ENCODE assay signal across 8 cellular contexts in genomic region chr12:114683709-114684097, GRCh38. TPM values are rescaled to one million over a fixed set of nuclear protein-coding genes. Genes with fewer than 3 reads are reported as not detected.
DNase-seq lines count a peak whose midpoint lies in the region; ATAC-seq and TF ChIP-seq lines count a peak whose summit lies in the region.

No MANE protein-coding gene starts in this region.

- peak overlapping the region; percentile 92 to 95 (median 92) for H3K9ac ChIP-seq in skeletal muscle tissue (ENCODE audit: low read depth in 1 of 3, low read length in 3 of 3)

- H3K79me2 ChIP-seq in hepatocyte: peaks cover 88% of the 10 kb centered on the region

- no peak for TF ChIP-seq CTCF in HEK293 (tag by site-specific recombination; IDR thresholded peaks at IDR 0.05)
- no peak for TF ChIP-seq CTCF in hepatocyte (IDR thresholded peaks at IDR 0.05; ENCODE audit: poor library complexity)

- H3K36me3 ChIP-seq in HEK293 (ENCODE audit: control insufficient read depth in 2 of 2, insufficient read depth in 1 of 2, low read length in 2 of 2) (peaks cover 0 to 26% of the 10 kb centered on the region in 2 experiments; a peak in 1 of 3 replicates), hepatocyte (replicated peaks; ENCODE audit: insufficient read depth, low read depth) (peaks cover 5% of the 10 kb centered on the region), skeletal muscle tissue (ENCODE audit: control insufficient read depth in 3 of 3, insufficient read depth in 3 of 3, low read length in 3 of 3) (peaks cover 0 to 9% (median 7%) of the 10 kb centered on the region in 3 donors)

- peak overlapping the region; percentile 78 for H3K4me2 ChIP-seq in hepatocyte

- POLR2A ChIA-PET in HEK293 (lab: Yijun Ruan, JAX): interaction anchor here (0.6 to 2.2 kb wide), 43 partner anchors 8 to 1462 kb away, joined by 3 to 17 read pairs (median 4); partner anchors contain the start of genes RBM19 and TPCN1
- POLR2A ChIA-PET in activated naive CD8-positive, alpha-beta T cell treated with anti-CD3 and anti-CD28 coated beads, Interleukin-2, amount 10 ng/mL, durations not matched to agents 7 days and 5 days (lab: Charles Lee): no interaction called here

- H3K9me3 Mint-ChIP-seq in activated naive CD8-positive, alpha-beta T cell treated with anti-CD3 and anti-CD28 coated beads, Interleukin-2, amount 10 ng/mL, durations not matched to agents 7 days and 5 days: peaks cover 9% of the 10 kb centered on the region

- no peak for ATAC-seq in activated naive CD8-positive, alpha-beta T cell treated with anti-CD3 and anti-CD28 coated beads, Interleukin-2, amount 10 ng/mL, durations not matched to agents 7 days and 5 days (ENCODE audit: low read depth)
- no peak for ATAC-seq in HG03139 (IDR thresholded peaks at IDR 0.05; ENCODE audit: unreplicated experiment)
- no peak for ATAC-seq in GM18502 (IDR thresholded peaks at IDR 0.05; ENCODE audit: poor library complexity, unreplicated experiment)

- H4K20me1 ChIP-seq in hepatocyte (ENCODE audit: insufficient read depth, poor library complexity, severe bottlenecking): peaks cover 42% of the 10 kb centered on the region

- H3K27ac ChIP-seq in HEK293 (ENCODE audit: extremely low read depth, low read depth, low read length) (peak overlapping the region; percentile 91), hepatocyte (peak overlapping the region; percentile 97), skeletal muscle tissue (ENCODE audit: low read depth, low read length) (peak overlapping the region; percentile 98)

- H3K27me3 ChIP-seq in hepatocyte: no peaks in the 10 kb centered on the region
- H3K27me3 ChIP-seq in skeletal muscle tissue (ENCODE audit: control insufficient read depth in 3 of 3, insufficient read depth in 3 of 3, low read length in 3 of 3): peaks cover 25 to 31% (median 27%) of the 10 kb centered on the region in 3 donors

- H3K4me3 Mint-ChIP-seq in activated naive CD8-positive, alpha-beta T cell treated with anti-CD3 and anti-CD28 coated beads, Interleukin-2, amount 10 ng/mL, durations not matched to agents 7 days and 5 days: peak overlapping the region; percentile 77

- H3K4me3 ChIP-seq in HEK293 (ENCODE audit: low read depth, low read length) (peak overlapping the region; percentile 88), hepatocyte (peak overlapping the region; percentile 90), skeletal muscle tissue (ENCODE audit: low read length in 3 of 3) (peak overlapping the region; percentile 85 to 95 (median 91))

- peak overlapping the region; percentile 63 for H3K27ac Mint-ChIP-seq in activated naive CD8-positive, alpha-beta T cell treated with anti-CD3 and anti-CD28 coated beads, Interleukin-2, amount 10 ng/mL, durations not matched to agents 7 days and 5 days

- H3K4me1 ChIP-seq in HEK293 (ENCODE audit: control insufficient read depth, insufficient read depth, low read length) (peaks cover 4% of the 10 kb centered on the region), hepatocyte (ENCODE audit: insufficient read depth) (peaks cover 31% of the 10 kb centered on the region), skeletal muscle tissue (ENCODE audit: control insufficient read depth in 3 of 3, insufficient read depth in 3 of 3, low read length in 3 of 3) (peaks cover 8 to 29% (median 15%) of the 10 kb centered on the region in 3 donors)

- no peak for DNase-seq in activated naive CD8-positive, alpha-beta T cell treated with anti-CD3 and anti-CD28 coated beads, Interleukin-2, amount 10 ng/mL, durations not matched to agents 7 days and 5 days
- DNase-seq in hepatocyte (ENCODE audit: low spot score) (no peak), CD1c-positive myeloid dendritic cell (ENCODE audit: extremely low spot score) (no peak), T1000 (lab: John Stamatoyannopoulos, UW) (no peak)

- no peaks in the 10 kb centered on the region for H3K9me2 ChIP-seq in hepatocyte (replicated peaks; ENCODE audit: insufficient read depth)

- CTCF ChIA-PET in HEK293 (lab: Yijun Ruan, JAX): interaction anchor here (0.6 to 1.3 kb wide), 11 partner anchors 17 to 1235 kb away, joined by 3 to 4 read pairs (median 3); no protein-coding TSS in a partner anchor

- H3K36me3 Mint-ChIP-seq in activated naive CD8-positive, alpha-beta T cell treated with anti-CD3 and anti-CD28 coated beads, Interleukin-2, amount 10 ng/mL, durations not matched to agents 7 days and 5 days: peaks cover 8% of the 10 kb centered on the region

- no peak overlapping the region for H2AFZ ChIP-seq in hepatocyte

- H3K9me3 ChIP-seq in HEK293 (ENCODE audit: control insufficient read depth, insufficient read depth, low read depth, low read length): no peaks in the 10 kb centered on the region; the same call in 1 of the 2 replicates
- H3K9me3 ChIP-seq in hepatocyte (ENCODE audit: low read depth): no peaks in the 10 kb centered on the region
- no peaks in the 10 kb centered on the region for H3K9me3 ChIP-seq in skeletal muscle tissue (ENCODE audit: control insufficient read depth in 3 of 3, low read length in 3 of 3)

- H3K27me3 Mint-ChIP-seq in activated naive CD8-positive, alpha-beta T cell treated with anti-CD3 and anti-CD28 coated beads, Interleukin-2, amount 10 ng/mL, durations not matched to agents 7 days and 5 days: peaks cover 90% of the 10 kb centered on the region

- under 1% methylated on average over 19 of the region's 19 CpGs for WGBS in hepatocyte (ENCODE audit: low lambda C conversion rate, missing lambda C conversion rate)

- H3K4me1 Mint-ChIP-seq in activated naive CD8-positive, alpha-beta T cell treated with anti-CD3 and anti-CD28 coated beads, Interleukin-2, amount 10 ng/mL, durations not matched to agents 7 days and 5 days: peaks cover 21% of the 10 kb centered on the region

TF ChIP-seq in HEK293, 187 proteins besides CTCF, POLR2A, EP300 and RAD21 (continues in another document):
- TF ChIP-seq PRDM1 (tag by site-specific recombination; IDR thresholded peaks at IDR 0.05): peak; percentile 93; the same call in 1 of the 2 replicates
- no peak for TF ChIP-seq SETDB1 (IDR thresholded peaks at IDR 0.05; ENCODE audit: insufficient read length, low read length)
- no peak for TF ChIP-seq ZNF121 (tag by site-specific recombination; IDR thresholded peaks at IDR 0.05)
- TF ChIP-seq ZBTB17 (tag by site-specific recombination; IDR thresholded peaks at IDR 0.05): no peak
- 0 out of 2 replicates have a peak, but pooled peaks have one; percentile 17 for TF ChIP-seq ZNF623 (tag by site-specific recombination; IDR thresholded peaks at IDR 0.05)
- TF ChIP-seq PBX3 (CRISPR knock-in tag; IDR thresholded peaks at IDR 0.05): no peak
- TF ChIP-seq ZNF311 (tag by site-specific recombination; IDR thresholded peaks at IDR 0.05; ENCODE audit: borderline replicate concordance): no peak
- no peak for TF ChIP-seq ZNF16 (tag by site-specific recombination; IDR thresholded peaks at IDR 0.05; ENCODE audit: low read depth)
- TF ChIP-seq KLF7 (tag by site-specific recombination; IDR thresholded peaks at IDR 0.05; ENCODE audit: borderline replicate concordance): 0 out of 2 replicates have a peak, but pooled peaks have one; percentile 53
- 0 out of 2 replicates have a peak, but pooled peaks have one; percentile 55 for TF ChIP-seq ZFP69B (tag by site-specific recombination; IDR thresholded peaks at IDR 0.05)
- TF ChIP-seq ZNF423 (tag by site-specific recombination; IDR thresholded peaks at IDR 0.05): no peak
- no peak for TF ChIP-seq ZNF830 (tag by site-specific recombination; IDR thresholded peaks at IDR 0.05; ENCODE audit: low read depth)
- no peak for TF ChIP-seq ZNF629 (tag by site-specific recombination; IDR thresholded peaks at IDR 0.05)
- TF ChIP-seq ZNF169 (tag by site-specific recombination; IDR thresholded peaks at IDR 0.05): 0 out of 2 replicates have a peak, but pooled peaks have one; percentile 47
- no peak for TF ChIP-seq ZNF792 (tag by site-specific recombination; IDR thresholded peaks at IDR 0.05)
- 0 out of 2 replicates have a peak, but pooled peaks have one; percentile 24 for TF ChIP-seq ZNF701 (tag by site-specific recombination; IDR thresholded peaks at IDR 0.05)
- peak; percentile 72 for TF ChIP-seq GFI1B (tag by site-specific recombination; IDR thresholded peaks at IDR 0.05)
- no peak for TF ChIP-seq ZBTB26 (tag by site-specific recombination; optimal IDR thresholded peaks at IDR 0.05)

RNA-seq across cellular contexts. Expression of gene TBX3, which starts 0.3 kb away (rescaled TPM):
- not detected for total RNA-seq in activated naive CD8-positive, alpha-beta T cell treated with anti-CD3 and anti-CD28 coated beads, Interleukin-2, amount 10 ng/mL, durations not matched to agents 7 days and 5 days
- 133 and 142 TPM in 2 replicates for total RNA-seq in hepatocyte
- 108 and 109 TPM in 2 replicates for polyA plus RNA-seq in hepatocyte
- total RNA-seq in skeletal muscle tissue: 16.7 TPM

Comparison
In these comparisons a context has a peak if more than half of its experiments do, and no peak if none do; other contexts are left out.
1. RNA of gene TBX3, which starts 0.3 kb away (total RNA-seq): 133 to 142 TPM in hepatocyte and 16.7 TPM in skeletal muscle tissue (single experiment); not detected in activated naive CD8-positive, alpha-beta T cell treated with anti-CD3 and anti-CD28 coated beads, Interleukin-2, amount 10 ng/mL, durations not matched to agents 7 days and 5 days; every median in the first group is over 10 times any median in the second.
2. Peak in every context shown above with its lines, with median percentiles within 50 percentile points of each other: H3K27ac ChIP-seq and H3K4me3 ChIP-seq.